In genomic region chr17:50219939-50220465, GRCh38 we compare ENCODE assay signal across 1 cellular context.
TF ChIP-seq lines count a peak whose summit lies in the region.

No MANE protein-coding gene starts in this region.

TF ChIP-seq in GM23338, 12 proteins besides CTCF, POLR2A, EP300 and RAD21 (continued from another document):
- TF ChIP-seq ZNF462 (CRISPR knock-in tag; IDR thresholded peaks at IDR 0.05), result no peak
